Comparison of ENCODE assay signal across 10 cellular contexts in genomic region chr22:40204331-40205116, GRCh38. TPM values are rescaled to one million over a fixed set of nuclear protein-coding genes. Genes with fewer than 3 reads are reported as not detected.
A peak's percentile ranks its signal among the peaks of the same experiment; 100 is the strongest.
DNase-seq lines count a peak whose midpoint lies in the region; ATAC-seq, FAIRE-seq and TF ChIP-seq lines count a peak whose summit lies in the region.
"Had no signal": no experiment of that assay in that cellular context is flagged by ENCODE, and none has a peak within 500 bp of the region (broad histone marks: within the 10 kb centered on the region; RNA-seq: fewer than 3 reads in every experiment).

No MANE protein-coding gene starts in this region.

- peaks cover 5% of the 10 kb centered on the region for H3K36me3 Mint-ChIP-seq in mesothelial cell of epicardium

- DNase-seq in AG09309 (ENCODE audit: low read depth) (peak; percentile 44), HTR-8/SVneo (ENCODE audit: insufficient read length, low spot score) (peak; percentile 5), choroid plexus epithelial cell (ENCODE audit: low read depth) (peak; percentile 61), mesothelial cell of epicardium (ENCODE audit: low spot score in 2 of 2, unreplicated experiment in 2 of 2) (no peak), NOMO-1 (lab: John Stamatoyannopoulos, UW; ENCODE audit: unreplicated experiment in 2 of 2) (no peak), DMS53 treated with DMSO at 0.1 percent for 48 hours (lab: John Stamatoyannopoulos, UW; ENCODE audit: unreplicated experiment) (no peak), RPMI8226 (no peak)
- DNase-seq: activated naive CD8-positive, alpha-beta T cell treated with anti-CD3 and anti-CD28 coated beads, Interleukin-2, amount 10 ng/mL, durations not matched to agents 7 days and 5 days; stimulated activated naive CD8-positive, alpha-beta T cell treated with anti-CD3 and anti-CD28 coated beads, Interleukin-15, Interleukin-2, amounts not matched to agents 100 U/mL and 50 U/mL, for 24 hours had no signal

- ATAC-seq in GM21526 (IDR thresholded peaks at IDR 0.05; ENCODE audit: low FRiP score, unreplicated experiment), result no peak

- H3K4me3 Mint-ChIP-seq in mesothelial cell of epicardium, result no peak overlapping the region

- FAIRE-seq in HTR-8/SVneo (lab: Jason Lieb, UNC), result no peak

- H3K9me3 Mint-ChIP-seq in mesothelial cell of epicardium, result no peaks in the 10 kb centered on the region
- H3K9me3 Mint-ChIP-seq: activated naive CD8-positive, alpha-beta T cell treated with anti-CD3 and anti-CD28 coated beads, Interleukin-2, amount 10 ng/mL, durations not matched to agents 7 days and 5 days had no signal

- no peaks in the 10 kb centered on the region for H3K27me3 Mint-ChIP-seq in mesothelial cell of epicardium (ENCODE audit: low read depth)
- H3K27me3 Mint-ChIP-seq: activated naive CD8-positive, alpha-beta T cell treated with anti-CD3 and anti-CD28 coated beads, Interleukin-2, amount 10 ng/mL, durations not matched to agents 7 days and 5 days had no signal

- H3K4me3 ChIP-seq in AG09309 (ENCODE audit: control insufficient read depth, low read depth, low read length) (no peak overlapping the region), choroid plexus epithelial cell (ENCODE audit: low read depth, low read length) (no peak overlapping the region)

- H3K4me1 Mint-ChIP-seq in mesothelial cell of epicardium, result peaks cover 24% of the 10 kb centered on the region

- TF ChIP-seq CTCF in AG09309 (IDR thresholded peaks at IDR 0.05; ENCODE audit: control insufficient read depth, insufficient read depth, low read depth, low read length, missing control alignments), result no peak
- TF ChIP-seq CTCF in choroid plexus epithelial cell (conservative IDR thresholded peaks at IDR 0.05; ENCODE audit: low read depth, low read length), result no peak
- TF ChIP-seq CTCF in mesothelial cell of epicardium (IDR thresholded peaks at IDR 0.05; ENCODE audit: unreplicated experiment), result no peak

- H3K27ac Mint-ChIP-seq in mesothelial cell of epicardium, result peak overlapping the region; percentile 62

RNA-seq across cellular contexts. Expression of gene TNRC6B, which starts 26.8 kb away (rescaled TPM):
- total RNA-seq in mesothelial cell of epicardium, result 71.5 to 80.1 TPM (median 75.7 TPM) in 3 replicates

Comparison
In these comparisons a context has a peak if more than half of its experiments do, and no peak if none do; other contexts are left out.
1. DNase-seq: peak in AG09309 (single experiment), HTR-8/SVneo (single experiment) and choroid plexus epithelial cell (single experiment); none in mesothelial cell of epicardium (0 of 2), NOMO-1 (0 of 2), DMS53 treated with DMSO at 0.1 percent for 48 hours (single experiment) and RPMI8226 (single experiment).